ENCODE assay signal across 8 cellular contexts in genomic region chr6:31815025-31815838, GRCh38. TPM values are rescaled to one million over a fixed set of nuclear protein-coding genes. Genes with fewer than 3 reads are reported as not detected.
DNase-seq lines count a peak whose midpoint lies in the region; ATAC-seq, FAIRE-seq and TF ChIP-seq lines count a peak whose summit lies in the region.

Gene HSPA1A, plus strand, starts transcription at chr6:31815543. Its CDS starts 214 bp downstream, at chr6:31815757.
Gene HSPA1L, minus strand, starts transcription at chr6:31815283. Its CDS starts 3,311 bp downstream, at chr6:31811972.

- no peaks in the 10 kb centered on the region for H3K36me3 Mint-ChIP-seq in osteocyte (ENCODE audit: unreplicated experiment)

- no peak for TF ChIP-seq POLR2A in NB4 (IDR thresholded peaks at IDR 0.05; ENCODE audit: extremely low read depth, insufficient read length)

- peaks cover 15% of the 10 kb centered on the region for H3K4me1 Mint-ChIP-seq in osteocyte (ENCODE audit: unreplicated experiment)

- H3K27ac ChIP-seq in heart right ventricle (peak within 1 kb of the TSS; percentile 95 to 100 (median 99)), urinary bladder (ENCODE audit: low read depth) (peak within 1 kb of the TSS; percentile 97)

- ATAC-seq in heart right ventricle = peak; percentile 84 to 94 (median 90)

- no peaks in the 10 kb centered on the region for H3K27me3 Mint-ChIP-seq in osteocyte (ENCODE audit: unreplicated experiment)

- H3K4me1 ChIP-seq in heart right ventricle = peaks cover 7 to 43% (median 30%) of the 10 kb centered on the region in 9 donors
- H3K4me1 ChIP-seq in urinary bladder (ENCODE audit: insufficient read depth) = no peaks in the 10 kb centered on the region

- H3K9me3 Mint-ChIP-seq in osteocyte (ENCODE audit: unreplicated experiment) = no peaks in the 10 kb centered on the region

- H3K4me3 ChIP-seq in NB4 (ENCODE audit: low read depth, low read length) (peak within 1 kb of the TSS; percentile 70), astrocyte of the cerebellum (ENCODE audit: low read depth, low read length) (peak within 1 kb of the TSS; percentile 59), heart right ventricle (peak within 1 kb of the TSS; percentile 52 to 71 (median 64)), urinary bladder (ENCODE audit: low read depth, low read length) (peak within 1 kb of the TSS; percentile 54)

- H3K4me3 Mint-ChIP-seq in osteocyte (ENCODE audit: unreplicated experiment) = peak within 1 kb of the TSS; percentile 80

- H3K36me3 ChIP-seq in heart right ventricle (no peaks in the 10 kb centered on the region), urinary bladder (ENCODE audit: insufficient read depth) (no peaks in the 10 kb centered on the region)

- no peak for DNase-seq in GM18507 (ENCODE audit: extremely low spot score, insufficient read length, low read depth)
- DNase-seq in NB4 (ENCODE audit: low read depth) = peak; percentile 94
- DNase-seq in SW480 (ENCODE audit: low spot score) = peak; percentile 89
- DNase-seq in astrocyte of the cerebellum (ENCODE audit: low read depth) = peak; percentile 90
- DNase-seq in heart right ventricle = peak; percentile 92 to 98
- DNase-seq in osteocyte (ENCODE audit: extremely low spot score, unreplicated experiment) = peak; percentile 94
- DNase-seq in RKO (ENCODE audit: low spot score) = no peak

- 1 to 2% methylated on average over 55 to 56 of the region's 56 CpGs for WGBS in heart right ventricle, 2 donors
- WGBS in urinary bladder = under 1% methylated on average over 56 of the region's 56 CpGs

- H3K27me3 ChIP-seq in heart right ventricle = no peaks in the 10 kb centered on the region

- no peaks in the 10 kb centered on the region for H3K9me3 ChIP-seq in heart right ventricle

- in situ Hi-C loops in astrocyte of the cerebellum (cut with HindIII; ENCODE audit: low sequenced_read_pairs) = no loop called here

- peak within 1 kb of the TSS; percentile 94 for H3K27ac Mint-ChIP-seq in osteocyte (ENCODE audit: unreplicated experiment)

- no peak for TF ChIP-seq CTCF in NB4 (IDR thresholded peaks at IDR 0.05; ENCODE audit: low read depth, low read length)
- TF ChIP-seq CTCF in astrocyte of the cerebellum (IDR thresholded peaks at IDR 0.05; ENCODE audit: low read depth, low read length, missing control alignments) = no peak
- TF ChIP-seq CTCF in heart right ventricle (IDR thresholded peaks at IDR 0.05) = no peak
- no peak for TF ChIP-seq CTCF in osteocyte (IDR thresholded peaks at IDR 0.05)

- intact Hi-C loops in heart right ventricle (cut with DNase I) = no loop called here

- peak; percentile 60 for FAIRE-seq in GM18507 (lab: Jason Lieb, UNC)

RNA-seq across cellular contexts. Expression of gene HSPA1A, which starts in this region (rescaled TPM):
- 100 to 1,000 TPM; 202 to 679 (median 259) TPM for total RNA-seq in heart right ventricle
- 100 to 1,000 TPM; 113 to 166 TPM for polyA plus RNA-seq in heart right ventricle
- total RNA-seq in osteocyte = 19.7 and 24.8 TPM in 2 replicates
- 152 TPM for total RNA-seq in urinary bladder
- polyA plus RNA-seq in urinary bladder = 374 TPM

RNA-seq across cellular contexts. Expression of gene HSPA1L, which starts in this region (rescaled TPM):
- total RNA-seq in heart right ventricle = 1 to 10 TPM; 1.1 to 2.9 (median 1.9) TPM
- 1 to 10 TPM in 1 of 2 donors, under 1 TPM in 1; 0.80 to 1.4 TPM for polyA plus RNA-seq in heart right ventricle
- 1.1 and 1.7 TPM in 2 replicates for total RNA-seq in osteocyte
- 2.5 TPM for total RNA-seq in urinary bladder
- polyA plus RNA-seq in urinary bladder = 2.9 TPM

Comparison
In these comparisons a context has a peak if more than half of its experiments do, and no peak if none do; other contexts are left out.
1. DNase-seq: peak in NB4 (single experiment), SW480 (single experiment), astrocyte of the cerebellum (single experiment), heart right ventricle (2 of 2) and osteocyte (single experiment); none in GM18507 (single experiment) and RKO (single experiment).
2. Peak in every context shown above with its lines, with median percentiles within 50 percentile points of each other: H3K4me3 ChIP-seq.